Comparison of ENCODE assay signal across 18 cellular contexts in genomic region chr2:51855683-51856082, GRCh38.
A peak's percentile ranks its signal among the peaks of the same experiment; 100 is the strongest.
DNase-seq lines count a peak whose midpoint lies in the region; ATAC-seq, FAIRE-seq and TF ChIP-seq lines count a peak whose summit lies in the region.
"Had no signal": no experiment of that assay in that cellular context is flagged by ENCODE, and none has a peak within 500 bp of the region (broad histone marks: within the 10 kb centered on the region; RNA-seq: fewer than 3 reads in every experiment).

No MANE protein-coding gene starts in this region.

- no peak overlapping the region for H3K56ac ChIP-seq in IMR-90 (ENCODE audit: extremely low read depth, insufficient read depth, low read length)
- no peak overlapping the region for H3K56ac ChIP-seq in H1 (replicated peaks; ENCODE audit: insufficient read length, low read depth, low read length)

- DNase-seq in A549 (ENCODE audit: low read depth in 1 of 2, low spot score in 1 of 2): no peak
- DNase-seq in IMR-90: no peak
- DNase-seq in H1 (ENCODE audit: low read depth in 1 of 2, low spot score in 2 of 2): no peak
- DNase-seq in kidney: no peak
- no peak for DNase-seq in effector CD8-positive, alpha-beta T cell (lab: John Stamatoyannopoulos, UW)
- no peak for DNase-seq in SW 1271 (lab: John Stamatoyannopoulos, UW)
- DNase-seq: C1 segment of cervical spinal cord; Calu3; CD4-positive, alpha-beta memory T cell; COR-L47; DMS53; DMS79 treated with DMSO at 0.1 percent for 48 hours; GF-D8; GM23248; H9 had no signal

- H4K5ac ChIP-seq in IMR-90 (ENCODE audit: low read depth, low read length) (no peak overlapping the region), H1 (ENCODE audit: insufficient read length, low read depth, low read length) (no peak overlapping the region)

- TF ChIP-seq RAD21 in A549 (conservative IDR thresholded peaks at IDR 0.05 in 1 of 2, IDR thresholded peaks at IDR 0.05 in 1 of 2): no peak
- TF ChIP-seq RAD21 in IMR-90 (IDR thresholded peaks at IDR 0.05; ENCODE audit: low read length): no peak
- no peak for TF ChIP-seq RAD21 in H1 (IDR thresholded peaks at IDR 0.05 in 1 of 2, conservative IDR thresholded peaks at IDR 0.05 in 1 of 2; ENCODE audit: low read depth in 2 of 2, low read length in 2 of 2)

- no peaks in the 10 kb centered on the region for H3K79me2 ChIP-seq in H1 (ENCODE audit: control insufficient read depth in 1 of 2, insufficient read depth in 2 of 2, low read length in 2 of 2)

- H2BK20ac ChIP-seq in IMR-90 (ENCODE audit: low read depth, low read length): no peak overlapping the region
- no peak overlapping the region for H2BK20ac ChIP-seq in H1 (ENCODE audit: low read length)

- in situ Hi-C loops in IMR-90 (cut with MboI; ENCODE audit: low sequenced_read_pairs): no loop called here

- H2BK5ac ChIP-seq in IMR-90 (ENCODE audit: low read depth, low read length, poor library complexity, severe bottlenecking): no peak overlapping the region
- no peak overlapping the region for H2BK5ac ChIP-seq in H1 (ENCODE audit: low read depth, low read length)

- no peak for ATAC-seq in A549
- no peak for ATAC-seq in IMR-90 (ENCODE audit: low read depth)
- no peak for ATAC-seq in GM21786 (IDR thresholded peaks at IDR 0.05; ENCODE audit: unreplicated experiment)
- ATAC-seq: HCT116 had no signal

- H4K8ac ChIP-seq in IMR-90 (ENCODE audit: low read depth in 2 of 2, low read length in 2 of 2): no peak overlapping the region
- no peak overlapping the region for H4K8ac ChIP-seq in H1 (ENCODE audit: extremely low read depth, insufficient read depth, low read length)

- TF ChIP-seq POLR2A in A549 (IDR thresholded peaks at IDR 0.05; ENCODE audit: low read length) (no peak), IMR-90 (IDR thresholded peaks at IDR 0.05; ENCODE audit: low read depth, low read length) (no peak), H1 (IDR thresholded peaks at IDR 0.05; ENCODE audit: control extremely low read depth in 1 of 2, low read depth in 2 of 2, low read length in 2 of 2) (no peak)

- H2BK12ac ChIP-seq in H1 (ENCODE audit: low read depth, low read length): no peak overlapping the region

- H3K14ac ChIP-seq in IMR-90 (replicated peaks; ENCODE audit: low read depth, low read length) (no peak overlapping the region), H1 (ENCODE audit: insufficient read length) (no peak overlapping the region)

- H2BK15ac ChIP-seq in IMR-90 (ENCODE audit: low read depth, low read length) (no peak overlapping the region), H1 (ENCODE audit: low read length) (no peak overlapping the region)

- CTCF ChIA-PET in A549 (lab: Yijun Ruan, JAX): no interaction called here
- CTCF ChIA-PET in IMR-90 (lab: Yijun Ruan, JAX): no interaction called here
- CTCF ChIA-PET in H1 (lab: Charles Lee; ENCODE audit: partially characterized antibody): no interaction called here

- dilution Hi-C loops in IMR-90 (cut with HindIII; ENCODE audit: low sequenced_read_pairs, unreplicated experiment): no loop called here

- H3K4me3 ChIP-seq in A549: no peak overlapping the region
- H3K4me3 ChIP-seq in IMR-90 (ENCODE audit: insufficient read depth, low read depth, low read length): no peak overlapping the region
- no peak overlapping the region for H3K4me3 ChIP-seq in H1 (ENCODE audit: extremely low read depth in 1 of 4, insufficient read depth in 2 of 4, low read depth in 3 of 4, low read length in 4 of 4)
- no peak overlapping the region for H3K4me3 ChIP-seq in kidney (ENCODE audit: low read length in 2 of 2)
- H3K4me3 ChIP-seq: GM23248 had no signal

- H3K4me1 ChIP-seq in A549: no peaks in the 10 kb centered on the region
- H3K4me1 ChIP-seq in IMR-90 (ENCODE audit: control insufficient read depth, insufficient read depth, low read length): no peaks in the 10 kb centered on the region
- H3K4me1 ChIP-seq in H1 (replicated peaks in 1 of 4; ENCODE audit: control insufficient read depth in 3 of 4, insufficient read depth in 4 of 4, low read length in 3 of 4): no peaks in the 10 kb centered on the region
- H3K4me1 ChIP-seq in kidney (ENCODE audit: control insufficient read depth in 1 of 2, insufficient read depth in 1 of 2, low read depth in 1 of 2, low read length in 2 of 2): no peaks in the 10 kb centered on the region

- H3K23me2 ChIP-seq in H1 (ENCODE audit: low read depth, low read length): no peaks in the 10 kb centered on the region

- H2BK120ac ChIP-seq in IMR-90 (ENCODE audit: low read depth, low read length) (no peak overlapping the region), H1 (replicated peaks; ENCODE audit: low read depth, low read length) (no peak overlapping the region)

- TF ChIP-seq CTCF in A549 (IDR thresholded peaks at IDR 0.05) (no peak), IMR-90 (conservative IDR thresholded peaks at IDR 0.05; ENCODE audit: low read depth, low read length) (no peak), H1 (IDR thresholded peaks at IDR 0.05; ENCODE audit: control extremely low read depth in 1 of 3, insufficient read depth in 1 of 3, low read depth in 1 of 3, low read length in 3 of 3) (no peak), kidney (IDR thresholded peaks at IDR 0.05; ENCODE audit: borderline replicate concordance, extremely low read depth, insufficient read depth) (no peak)

- H3K79me1 ChIP-seq in IMR-90 (ENCODE audit: low read depth in 1 of 2, low read length in 2 of 2): no peaks in the 10 kb centered on the region
- no peaks in the 10 kb centered on the region for H3K79me1 ChIP-seq in H1 (ENCODE audit: low read depth, low read length)

- H3K9me3 ChIP-seq in A549 (peaks cover 6% of the 10 kb centered on the region; the same call in 1 of the 3 replicates), IMR-90 (ENCODE audit: control insufficient read depth, insufficient read depth, low read length) (no peaks in the 10 kb centered on the region), H1 (ENCODE audit: insufficient read depth in 2 of 2, low read depth in 1 of 2, low read length in 1 of 2) (no peaks in the 10 kb centered on the region), kidney (ENCODE audit: control insufficient read depth in 1 of 2, low read length in 2 of 2) (peaks cover 0 to 2% of the 10 kb centered on the region in 2 donors)

- WGBS in A549 (ENCODE audit: missing lambda C conversion rate): 4% methylated on average over 1 of the region's 1 CpG
- no CpG with 5 or more reads among the region's 1 CpG for WGBS in IMR-90 (ENCODE audit: extremely low coverage in 2 of 2, insufficient read length in 1 of 2), 2 experiments
- WGBS in H1 (ENCODE audit: extremely low coverage in 1 of 2, insufficient coverage in 1 of 2, insufficient read length in 1 of 2, insufficient replicate concordance in 2 of 2, low coverage in 1 of 2, low lambda C conversion rate in 2 of 2, missing lambda C conversion rate in 1 of 2), 2 experiments: 96% methylated on average over 1 of the region's 1 CpG; no CpG with 5 or more reads in 1 of the 2 experiments

- H2AFZ ChIP-seq in IMR-90 (replicated peaks; ENCODE audit: low read length, poor library complexity) (no peak overlapping the region), H1 (ENCODE audit: low read length) (no peak overlapping the region)
- H2AFZ ChIP-seq: GM23248 had no signal

- FAIRE-seq in A549 (lab: Jason Lieb, UNC) (no peak), H1 (lab: Jason Lieb, UNC) (no peak), kidney (lab: Jason Lieb, UNC) (peak; percentile 17)
- FAIRE-seq: GM12891 had no signal

- no peak overlapping the region for H4K91ac ChIP-seq in IMR-90 (ENCODE audit: insufficient read depth, low read depth, low read length)
- no peak overlapping the region for H4K91ac ChIP-seq in H1 (replicated peaks; ENCODE audit: insufficient read length, low read length)

- H2AK5ac ChIP-seq in IMR-90 (ENCODE audit: low read depth, low read length) (no peak overlapping the region), H1 (ENCODE audit: low read depth, low read length) (no peak overlapping the region)

- H3K27ac ChIP-seq in A549: no peak overlapping the region
- H3K27ac ChIP-seq in IMR-90 (ENCODE audit: insufficient read depth, low read length): no peak overlapping the region
- no peak overlapping the region for H3K27ac ChIP-seq in H1 (ENCODE audit: low read depth, low read length)
- no peak overlapping the region for H3K27ac ChIP-seq in kidney (ENCODE audit: low read depth in 2 of 2, low read length in 2 of 2)
- H3K27ac ChIP-seq: GM23248 had no signal

- H4K20me1 ChIP-seq in IMR-90 (ENCODE audit: insufficient read depth, low read length) (no peaks in the 10 kb centered on the region), H1 (replicated peaks in 1 of 2; ENCODE audit: control insufficient read depth in 1 of 2, insufficient read depth in 2 of 2, low read length in 2 of 2) (no peaks in the 10 kb centered on the region)

- H3K36me3 ChIP-seq in IMR-90 (ENCODE audit: control insufficient read depth, insufficient read depth, low read length): no peaks in the 10 kb centered on the region
- no peaks in the 10 kb centered on the region for H3K36me3 ChIP-seq in H1 (ENCODE audit: control insufficient read depth in 2 of 4, insufficient read depth in 4 of 4, low read length in 3 of 4)
- H3K36me3 ChIP-seq in kidney (ENCODE audit: control insufficient read depth in 1 of 2, insufficient read depth in 2 of 2, low read length in 2 of 2): no peaks in the 10 kb centered on the region

- POLR2A ChIA-PET in A549 (lab: Yijun Ruan, JAX) (no interaction called here), IMR-90 (lab: Charles Lee; ENCODE audit: unreplicated experiment) (no interaction called here), H1 (lab: Charles Lee; ENCODE audit: partially characterized antibody) (no interaction called here)

- intact Hi-C loops in IMR-90 (cut with micrococcal nuclease): no loop called here
- intact Hi-C loops in kidney (cut with DNase I): no loop called here

- H3K9ac ChIP-seq in IMR-90 (ENCODE audit: low read depth, low read length): no peak overlapping the region
- H3K9ac ChIP-seq in H1 (replicated peaks in 1 of 4; ENCODE audit: extremely low read depth in 1 of 4, low read depth in 3 of 4, low read length in 3 of 4): no peak overlapping the region
- no peak overlapping the region for H3K9ac ChIP-seq in kidney (ENCODE audit: low read length in 2 of 2)
- H3K9ac ChIP-seq: GM23248 had no signal

- H2AK9ac ChIP-seq in IMR-90 (replicated peaks; ENCODE audit: low read depth, low read length, poor library complexity): no peak overlapping the region

- H3K4ac ChIP-seq in IMR-90 (ENCODE audit: low read depth, low read length) (no peak overlapping the region), H1 (replicated peaks; ENCODE audit: insufficient read length, low read depth, low read length) (no peak overlapping the region)

- H3K9me1 ChIP-seq in IMR-90 (ENCODE audit: insufficient read depth, low read length): no peaks in the 10 kb centered on the region

- TF ChIP-seq EP300 in A549 (IDR thresholded peaks at IDR 0.05) (no peak), H1 (IDR thresholded peaks at IDR 0.05; ENCODE audit: borderline replicate concordance in 1 of 2, low read depth in 2 of 2, low read length in 2 of 2) (no peak)

- BruUV-seq in IMR-90 (replicated peaks; lab: Mats Ljungman, UMichigan): no TSS peak

- H3K27me3 ChIP-seq in IMR-90 (ENCODE audit: control insufficient read depth, insufficient read depth, low read length) (no peaks in the 10 kb centered on the region), H1 (replicated peaks in 1 of 4; ENCODE audit: control insufficient read depth in 3 of 4, extremely low read depth in 1 of 4, insufficient read depth in 3 of 4, low read length in 3 of 4) (no peaks in the 10 kb centered on the region)

- H3K4me2 ChIP-seq in A549 (no peak overlapping the region), IMR-90 (ENCODE audit: low read depth, low read length) (no peak overlapping the region), H1 (ENCODE audit: insufficient read depth in 1 of 2, low read depth in 2 of 2, low read length in 2 of 2) (no peak overlapping the region)

- no peak overlapping the region for H3K18ac ChIP-seq in IMR-90 (ENCODE audit: low read depth, low read length)
- H3K18ac ChIP-seq in H1 (ENCODE audit: extremely low read depth, low read length): no peak overlapping the region

- no peak overlapping the region for H3K23ac ChIP-seq in IMR-90 (ENCODE audit: low read depth, low read length)
- H3K23ac ChIP-seq in H1 (ENCODE audit: insufficient read length): no peak overlapping the region

Comparison
In these comparisons a context has a peak if more than half of its experiments do, and no peak if none do; other contexts are left out.
1. Of the 18 proteins assayed by ChIP-seq in both H1 and A549: peak only in H1: none; only in A549: none; in both: MAFK; in neither: 17.